16 cellular contexts compared by ENCODE assay signal in genomic region chr3:113498221-113499005, GRCh38. TPM values are rescaled to one million over a fixed set of nuclear protein-coding genes. Genes with fewer than 3 reads are reported as not detected.
DNase-seq lines count a peak whose midpoint lies in the region; ATAC-seq, FAIRE-seq and TF ChIP-seq lines count a peak whose summit lies in the region.
"Had no signal": no experiment of that assay in that cellular context is flagged by ENCODE, and none has a peak within 500 bp of the region (broad histone marks: within the 10 kb centered on the region; RNA-seq: fewer than 3 reads in every experiment).

No MANE protein-coding gene starts in this region.

- no peak overlapping the region for H3K4me2 ChIP-seq in mesenchymal stem cell (ENCODE audit: low read length, poor library complexity, severe bottlenecking)

- no peaks in the 10 kb centered on the region for H3K9me3 Mint-ChIP-seq in stimulated activated effector memory CD8-positive, alpha-beta T cell treated with anti-CD3 and anti-CD28 coated beads, Interleukin-12 subunit alpha, Interleukin-12 subunit beta, amount 100 ng/mL, for 72 hours
- H3K9me3 Mint-ChIP-seq: activated naive CD8-positive, alpha-beta T cell treated with anti-CD3 and anti-CD28 coated beads, Interleukin-2, amount 10 ng/mL, durations not matched to agents 7 days and 5 days had no signal

- no peak for TF ChIP-seq POLR2A in vagina (IDR thresholded peaks at IDR 0.05)

- no peak overlapping the region for H4K91ac ChIP-seq in mesenchymal stem cell (ENCODE audit: low read length)

- no peak overlapping the region for H2BK12ac ChIP-seq in mesenchymal stem cell (ENCODE audit: low read length in 2 of 2)

- 37% methylated on average over 4 of the region's 5 CpGs for WGBS in mesenchymal stem cell

- no peak overlapping the region for H3K14ac ChIP-seq in mesenchymal stem cell (ENCODE audit: low read length in 2 of 2)

- no peaks in the 10 kb centered on the region for H3K9me3 ChIP-seq in mesenchymal stem cell (ENCODE audit: control insufficient read depth, low read length)
- H3K9me3 ChIP-seq in vagina, result no peaks in the 10 kb centered on the region
- H3K9me3 ChIP-seq: upper lobe of right lung had no signal

- no peaks in the 10 kb centered on the region for H3K27me3 ChIP-seq in bronchial epithelial cell (ENCODE audit: control insufficient read depth, insufficient read depth, low read length)
- H3K27me3 ChIP-seq in mesenchymal stem cell (ENCODE audit: control insufficient read depth in 1 of 2, insufficient read depth in 1 of 2, low read length in 2 of 2), result no peaks in the 10 kb centered on the region
- H3K27me3 ChIP-seq in vagina, result no peaks in the 10 kb centered on the region
- H3K27me3 ChIP-seq: dorsolateral prefrontal cortex, upper lobe of right lung had no signal

- H3K36me3 Mint-ChIP-seq in stimulated activated effector memory CD8-positive, alpha-beta T cell treated with anti-CD3 and anti-CD28 coated beads, Interleukin-12 subunit alpha, Interleukin-12 subunit beta, amount 100 ng/mL, for 72 hours, result peaks cover 40% of the 10 kb centered on the region

- peak overlapping the region; percentile 78 for H2AK5ac ChIP-seq in mesenchymal stem cell (ENCODE audit: low read length, severe bottlenecking)

- peaks cover 2% of the 10 kb centered on the region for H3K79me1 ChIP-seq in mesenchymal stem cell (replicated peaks; ENCODE audit: low read length, poor library complexity, severe bottlenecking)

- no peak overlapping the region for H2BK15ac ChIP-seq in mesenchymal stem cell (ENCODE audit: low read depth, poor library complexity, severe bottlenecking)

- intact Hi-C loops in vagina (cut with DNase I), result no loop called here

- no peaks in the 10 kb centered on the region for H3K36me3 ChIP-seq in bronchial epithelial cell (ENCODE audit: control insufficient read depth, insufficient read depth, low read length)
- peaks cover 3 to 34% of the 10 kb centered on the region in 2 experiments for H3K36me3 ChIP-seq in mesenchymal stem cell (ENCODE audit: control insufficient read depth in 1 of 2, insufficient read depth in 2 of 2, low read depth in 1 of 2, low read length in 2 of 2)
- peaks cover 4 to 12% of the 10 kb centered on the region in 2 donors for H3K36me3 ChIP-seq in vagina

- H2AFZ ChIP-seq in mesenchymal stem cell (ENCODE audit: low read depth, low read length), result no peak overlapping the region

- no peak overlapping the region for H4K8ac ChIP-seq in mesenchymal stem cell (ENCODE audit: low read length)

- H3K23ac ChIP-seq in mesenchymal stem cell (ENCODE audit: low read length in 2 of 2), result no peak overlapping the region

- DNase-seq in AG09319 (ENCODE audit: extremely low read depth, low read depth), result peak; percentile 39
- DNase-seq in HS-5 (ENCODE audit: low read depth), result peak; percentile 34
- DNase-seq in bronchial epithelial cell (ENCODE audit: low read depth), result peak; percentile 73
- peak; percentile 67 for DNase-seq in mesenchymal stem cell
- no peak for DNase-seq in vagina (ENCODE audit: extremely low spot score in 2 of 2)
- DNase-seq in stimulated activated effector memory CD8-positive, alpha-beta T cell treated with anti-CD3 and anti-CD28 coated beads, Interleukin-12 subunit alpha, Interleukin-12 subunit beta, amount 100 ng/mL, for 72 hours (ENCODE audit: low spot score in 2 of 2), result no peak
- no peak for DNase-seq in GM19238 (ENCODE audit: insufficient read length, low spot score)
- DNase-seq: activated naive CD8-positive, alpha-beta T cell treated with anti-CD3 and anti-CD28 coated beads, Interleukin-2, amount 10 ng/mL, durations not matched to agents 7 days and 5 days; dorsolateral prefrontal cortex; NCI-H2029 treated with DMSO at 0.1 percent for 48 hours; posterior cingulate gyrus; upper lobe of right lung had no signal

- H3K4me3 ChIP-seq in bronchial epithelial cell (ENCODE audit: low read depth, low read length), result no peak overlapping the region
- no peak overlapping the region for H3K4me3 ChIP-seq in mesenchymal stem cell (ENCODE audit: insufficient read depth in 1 of 2, low read depth in 1 of 2, low read length in 2 of 2)
- no peak overlapping the region for H3K4me3 ChIP-seq in vagina
- H3K4me3 ChIP-seq: dorsolateral prefrontal cortex, upper lobe of right lung had no signal

- H3K4ac ChIP-seq in mesenchymal stem cell (ENCODE audit: low read depth in 1 of 2, low read length in 2 of 2), result no peak overlapping the region

- no peak overlapping the region for H3K18ac ChIP-seq in mesenchymal stem cell (ENCODE audit: low read depth in 1 of 2, low read length in 2 of 2)

- FAIRE-seq in bronchial epithelial cell (lab: Jason Lieb, UNC), result no peak
- FAIRE-seq: islet of Langerhans, TTC549 had no signal

- H2BK120ac ChIP-seq in mesenchymal stem cell (ENCODE audit: low read depth, low read length), result no peak overlapping the region

- H3K4me1 ChIP-seq in mesenchymal stem cell (ENCODE audit: control insufficient read depth, insufficient read depth, low read depth, low read length) (no peaks in the 10 kb centered on the region), vagina (no peaks in the 10 kb centered on the region)
- H3K4me1 ChIP-seq: upper lobe of right lung had no signal

- no peaks in the 10 kb centered on the region for H3K4me1 Mint-ChIP-seq in stimulated activated effector memory CD8-positive, alpha-beta T cell treated with anti-CD3 and anti-CD28 coated beads, Interleukin-12 subunit alpha, Interleukin-12 subunit beta, amount 100 ng/mL, for 72 hours

- no peak overlapping the region for H3K9ac ChIP-seq in mesenchymal stem cell (ENCODE audit: low read length)

- ATAC-seq in HG02840 (IDR thresholded peaks at IDR 0.05; ENCODE audit: low FRiP score, unreplicated experiment), result no peak
- ATAC-seq in stimulated activated effector memory CD8-positive, alpha-beta T cell treated with anti-CD3 and anti-CD28 coated beads, Interleukin-12 subunit alpha, Interleukin-12 subunit beta, amount 100 ng/mL, for 72 hours, result no peak
- ATAC-seq: upper lobe of right lung had no signal

- H2BK5ac ChIP-seq in mesenchymal stem cell (ENCODE audit: low read depth, low read length, poor library complexity, severe bottlenecking), result peak overlapping the region; percentile 81

- TF ChIP-seq CTCF in AG09319 (IDR thresholded peaks at IDR 0.05; ENCODE audit: low read depth, low read length), result no peak
- no peak for TF ChIP-seq CTCF in bronchial epithelial cell (IDR thresholded peaks at IDR 0.05; ENCODE audit: insufficient read depth, low read length, severe bottlenecking)
- no peak for TF ChIP-seq CTCF in vagina (IDR thresholded peaks at IDR 0.05)

- H3K27ac Mint-ChIP-seq in stimulated activated effector memory CD8-positive, alpha-beta T cell treated with anti-CD3 and anti-CD28 coated beads, Interleukin-12 subunit alpha, Interleukin-12 subunit beta, amount 100 ng/mL, for 72 hours, result no peak overlapping the region
- H3K27ac Mint-ChIP-seq: activated naive CD8-positive, alpha-beta T cell treated with anti-CD3 and anti-CD28 coated beads, Interleukin-2, amount 10 ng/mL, durations not matched to agents 7 days and 5 days had no signal

- H3K4me3 Mint-ChIP-seq in stimulated activated effector memory CD8-positive, alpha-beta T cell treated with anti-CD3 and anti-CD28 coated beads, Interleukin-12 subunit alpha, Interleukin-12 subunit beta, amount 100 ng/mL, for 72 hours, result no peak overlapping the region
- H3K4me3 Mint-ChIP-seq: activated naive CD8-positive, alpha-beta T cell treated with anti-CD3 and anti-CD28 coated beads, Interleukin-2, amount 10 ng/mL, durations not matched to agents 7 days and 5 days had no signal

- H3K27ac ChIP-seq in mesenchymal stem cell (ENCODE audit: low read length, poor library complexity, severe bottlenecking), result peak overlapping the region; percentile 96
- H3K27ac ChIP-seq in vagina, result no peak overlapping the region
- H3K27ac ChIP-seq: dorsolateral prefrontal cortex, upper lobe of right lung had no signal

RNA-seq across cellular contexts. Expression of gene SPICE1, which starts 16.5 kb away (rescaled TPM):
- total RNA-seq in bronchial epithelial cell, result 7.4 and 7.7 TPM in 2 replicates
- polyA plus RNA-seq in mesenchymal stem cell (2013, experiment 1 of 2), result 6.3 TPM
- polyA plus RNA-seq in mesenchymal stem cell (2013, experiment 2 of 2), result 6.0 TPM
- 26.8 TPM for total RNA-seq in vagina

RNA-seq across cellular contexts. Expression of gene SIDT1, which starts 33.9 kb away (rescaled TPM):
- total RNA-seq in bronchial epithelial cell (0.53 and 1.3 TPM in 2 replicates), vagina (44.0 TPM)
- not detected for polyA plus RNA-seq in mesenchymal stem cell (2013, experiment 1 of 2)
- polyA plus RNA-seq in mesenchymal stem cell (2013, experiment 2 of 2), result not detected
- polyA plus RNA-seq: BJ had no signal

RNA-seq across cellular contexts. Expression of gene CFAP44, which starts 57.1 kb away (rescaled TPM):
- total RNA-seq in bronchial epithelial cell (1.3 and 2.6 TPM in 2 replicates), vagina (8.1 TPM)
- polyA plus RNA-seq in mesenchymal stem cell (2013, experiment 1 of 2), result 1.0 TPM
- 1.1 TPM for polyA plus RNA-seq in mesenchymal stem cell (2013, experiment 2 of 2)

Comparison
In these comparisons a context has a peak if more than half of its experiments do, and no peak if none do; other contexts are left out.
1. DNase-seq: peak in AG09319 (single experiment), HS-5 (single experiment), bronchial epithelial cell (single experiment) and mesenchymal stem cell (single experiment); none in vagina (0 of 2), stimulated activated effector memory CD8-positive, alpha-beta T cell treated with anti-CD3 and anti-CD28 coated beads, Interleukin-12 subunit alpha, Interleukin-12 subunit beta, amount 100 ng/mL, for 72 hours (0 of 2) and GM19238 (single experiment).
2. RNA of gene SIDT1, which starts 33.9 kb away (total RNA-seq): 44.0 TPM in vagina (single experiment); 0.53 to 1.3 TPM in bronchial epithelial cell; every median in the first group is over 10 times any median in the second.